23 cellular contexts compared by ENCODE assay signal in the genomic region with DNA sequence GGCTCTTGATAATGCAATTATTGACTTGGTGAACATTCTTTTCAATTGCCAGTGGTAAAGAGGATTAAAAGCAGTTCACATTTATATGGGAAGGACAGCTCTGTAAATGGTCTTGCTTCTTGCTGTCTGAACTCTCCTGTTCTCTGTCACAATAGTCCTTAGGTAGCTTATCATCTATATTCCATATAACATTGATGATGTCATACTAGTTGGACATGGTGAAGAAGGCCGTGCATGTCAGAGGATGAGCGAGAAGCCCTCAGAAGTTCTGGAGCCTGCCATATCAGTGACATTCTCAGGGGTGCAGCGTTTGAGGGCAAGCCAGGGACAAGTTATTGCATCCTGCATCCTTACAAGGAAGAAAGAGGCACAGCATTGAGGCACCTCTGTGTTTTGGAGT. TPM values are rescaled to one million over a fixed set of nuclear protein-coding genes. Genes with fewer than 3 reads are reported as not detected.
"Had no signal": no experiment of that assay in that cellular context is flagged by ENCODE, and none has a peak within 500 bp of the region (broad histone marks: within the 10 kb centered on the region; RNA-seq: fewer than 3 reads in every experiment).

No MANE protein-coding gene starts in this region.

- H3K27ac Mint-ChIP-seq: activated CD4-positive, alpha-beta T cell treated with anti-CD3 and anti-CD28 coated beads, Interleukin-2, amount 10 ng/mL, durations not matched to agents 24 days and 14 days; activated CD8-positive, alpha-beta T cell treated with anti-CD3 and anti-CD28 coated beads for 36 hours; activated naive CD4-positive, alpha-beta T cell treated with anti-CD3 and anti-CD28 coated beads for 36 hours; activated naive CD8-positive, alpha-beta T cell treated with anti-CD3 and anti-CD28 coated beads, Interleukin-2, amount 50 U/mL, for 24 hours; activated T-helper 2 cell treated with anti-CD3 and anti-CD28 coated beads, Interferon-gamma antibody, Interleukin-2, Interleukin-4, amounts not matched to agents 10 μg/mL and 5 μg/mL and 100 μg/mL, durations not matched to agents 14 hours and 24 hours and 36 hours; dendritic cell treated with granulocyte-macrophage colony-stimulating factor and Interleukin-4, amounts not matched to agents 40 ng/mL and 50 ng/mL, for 4 days; stimulated activated memory B cell treated with anti-CD40 and anti-IgM and Interleukin-4, amounts not matched to agents 10 μg/mL and 1 μg/mL and 100 μg/mL, for 72 hours; T-helper 1 cell treated with Interleukin-12 subunit alpha and Interleukin-12 subunit beta and Interleukin-4 antibody, amounts not matched to agents 30 μg/mL and 1 μg/mL, for 36 hours had no signal

- H3K27me3 Mint-ChIP-seq: activated CD8-positive, alpha-beta T cell treated with anti-CD3 and anti-CD28 coated beads for 36 hours; activated naive CD8-positive, alpha-beta T cell treated with anti-CD3 and anti-CD28 coated beads, Interleukin-2, amount 50 U/mL, for 24 hours; stimulated activated memory B cell treated with anti-CD40 and anti-IgM and Interleukin-4, amounts not matched to agents 10 μg/mL and 1 μg/mL and 100 μg/mL, for 72 hours had no signal

- H3K9me3 Mint-ChIP-seq: activated CD4-positive, alpha-beta T cell treated with anti-CD3 and anti-CD28 coated beads, Interleukin-2, amount 10 ng/mL, durations not matched to agents 24 days and 14 days; activated CD8-positive, alpha-beta T cell treated with anti-CD3 and anti-CD28 coated beads for 36 hours; activated naive CD4-positive, alpha-beta T cell treated with anti-CD3 and anti-CD28 coated beads for 36 hours; activated naive CD8-positive, alpha-beta T cell treated with anti-CD3 and anti-CD28 coated beads, Interleukin-2, amount 50 U/mL, for 24 hours; activated T-helper 2 cell treated with anti-CD3 and anti-CD28 coated beads, Interferon-gamma antibody, Interleukin-2, Interleukin-4, amounts not matched to agents 10 μg/mL and 5 μg/mL and 100 μg/mL, durations not matched to agents 14 hours and 24 hours and 36 hours; dendritic cell treated with granulocyte-macrophage colony-stimulating factor and Interleukin-4, amounts not matched to agents 40 ng/mL and 50 ng/mL, for 4 days; stimulated activated memory B cell treated with anti-CD40 and anti-IgM and Interleukin-4, amounts not matched to agents 10 μg/mL and 1 μg/mL and 100 μg/mL, for 72 hours; T-helper 1 cell treated with Interleukin-12 subunit alpha and Interleukin-12 subunit beta and Interleukin-4 antibody, amounts not matched to agents 30 μg/mL and 1 μg/mL, for 36 hours had no signal

- ATAC-seq: activated CD8-positive, alpha-beta T cell treated with anti-CD3 and anti-CD28 coated beads for 36 hours; activated naive CD8-positive, alpha-beta T cell treated with anti-CD3 and anti-CD28 coated beads, Interleukin-2, amount 50 U/mL, for 24 hours; esophagus mucosa; gastrocnemius medialis; pancreas; sciatic nerve; stimulated activated memory B cell treated with anti-CD40 and anti-IgM and Interleukin-4, amounts not matched to agents 10 μg/mL and 1 μg/mL and 100 μg/mL, for 72 hours had no signal

- DNase-seq: activated CD4-positive, alpha-beta T cell treated with anti-CD3 and anti-CD28 coated beads, Interleukin-2, amount 10 ng/mL, durations not matched to agents 24 days and 14 days; activated CD8-positive, alpha-beta T cell treated with anti-CD3 and anti-CD28 coated beads for 36 hours; activated naive CD4-positive, alpha-beta T cell treated with anti-CD3 and anti-CD28 coated beads for 36 hours; activated naive CD8-positive, alpha-beta T cell treated with anti-CD3 and anti-CD28 coated beads, Interleukin-2, amount 50 U/mL, for 24 hours; activated T-cell treated with anti-CD3 and anti-CD28 coated beads, Interleukin-2, amount 50 U/mL, for 1 hour; anterior cingulate cortex; effector CD8-positive, alpha-beta T cell; head of caudate nucleus; left ventricle myocardium inferior; stimulated activated CD4-positive, alpha-beta T cell treated with anti-CD3 and anti-CD28 coated beads, Interleukin-4, amount 100 ng/mL, for 4 hours had no signal

- H3K4me3 Mint-ChIP-seq: activated CD4-positive, alpha-beta T cell treated with anti-CD3 and anti-CD28 coated beads, Interleukin-2, amount 10 ng/mL, durations not matched to agents 24 days and 14 days; activated CD8-positive, alpha-beta T cell treated with anti-CD3 and anti-CD28 coated beads for 36 hours; activated naive CD8-positive, alpha-beta T cell treated with anti-CD3 and anti-CD28 coated beads, Interleukin-2, amount 50 U/mL, for 24 hours; dendritic cell treated with granulocyte-macrophage colony-stimulating factor and Interleukin-4, amounts not matched to agents 40 ng/mL and 50 ng/mL, for 4 days; stimulated activated memory B cell treated with anti-CD40 and anti-IgM and Interleukin-4, amounts not matched to agents 10 μg/mL and 1 μg/mL and 100 μg/mL, for 72 hours; T-helper 1 cell treated with Interleukin-12 subunit alpha and Interleukin-12 subunit beta and Interleukin-4 antibody, amounts not matched to agents 30 μg/mL and 1 μg/mL, for 36 hours had no signal

RNA-seq across cellular contexts. Expression of gene SYCE3, which starts 22.5 kb away (rescaled TPM):
- total RNA-seq: activated CD4-positive, alpha-beta T cell treated with anti-CD3 and anti-CD28 coated beads, Interleukin-2, amount 10 ng/mL, durations not matched to agents 24 days and 14 days; activated CD8-positive, alpha-beta T cell treated with anti-CD3 and anti-CD28 coated beads for 36 hours; breast epithelium; esophagus mucosa; gastrocnemius medialis; left ventricle myocardium inferior; myocyte; pulmonary artery endothelial cell; sciatic nerve; smooth muscle cell; urinary bladder had no signal

RNA-seq across cellular contexts. Expression of gene KLHDC7B, which starts 39.5 kb away (rescaled TPM):
- total RNA-seq: gastrocnemius medialis, left ventricle myocardium inferior, myocyte, pulmonary artery endothelial cell had no signal
